1 cellular context compared by ENCODE assay signal in genomic region chr2:169609264-169609663, GRCh38.
TF ChIP-seq lines count a peak whose summit lies in the region.

No MANE protein-coding gene starts in this region.

TF ChIP-seq in HepG2, 621 proteins besides CTCF, POLR2A, EP300 and RAD21:
- TF ChIP-seq CEBPB (IDR thresholded peaks at IDR 0.05; ENCODE audit: borderline replicate concordance, low read depth, low read length) (peak; percentile 42; the same call in 1 of the 2 replicates), PHB2 (IDR thresholded peaks at IDR 0.05; ENCODE audit: partially characterized antibody) (no peak)
TF ChIP-seq in HepG2: peak in this region for 1.
